ENCODE assay signal across 1 cellular context in the genomic region with DNA sequence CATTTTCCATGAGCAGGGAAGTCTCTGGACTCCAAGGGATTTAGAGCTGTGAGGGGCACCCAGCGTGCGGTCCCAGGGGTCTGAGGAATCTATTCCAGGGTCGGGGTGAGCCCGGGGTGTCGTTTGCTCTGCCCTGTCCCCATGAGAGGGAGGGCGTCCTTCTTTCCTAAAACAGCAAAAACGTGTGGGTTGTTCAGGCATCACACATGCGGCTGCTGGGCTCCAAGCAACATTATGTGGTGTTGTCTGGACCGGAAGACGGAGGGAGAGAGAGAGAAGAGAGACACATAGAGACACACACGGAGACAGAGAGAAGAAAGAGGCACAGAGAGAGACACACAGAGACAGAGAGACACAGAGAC.
TF ChIP-seq lines count a peak whose summit lies in the region.

No MANE protein-coding gene starts in this region.

TF ChIP-seq in HepG2, 621 proteins besides CTCF, POLR2A, EP300 and RAD21 (continued from another document):
- TF ChIP-seq, protein P1, sequence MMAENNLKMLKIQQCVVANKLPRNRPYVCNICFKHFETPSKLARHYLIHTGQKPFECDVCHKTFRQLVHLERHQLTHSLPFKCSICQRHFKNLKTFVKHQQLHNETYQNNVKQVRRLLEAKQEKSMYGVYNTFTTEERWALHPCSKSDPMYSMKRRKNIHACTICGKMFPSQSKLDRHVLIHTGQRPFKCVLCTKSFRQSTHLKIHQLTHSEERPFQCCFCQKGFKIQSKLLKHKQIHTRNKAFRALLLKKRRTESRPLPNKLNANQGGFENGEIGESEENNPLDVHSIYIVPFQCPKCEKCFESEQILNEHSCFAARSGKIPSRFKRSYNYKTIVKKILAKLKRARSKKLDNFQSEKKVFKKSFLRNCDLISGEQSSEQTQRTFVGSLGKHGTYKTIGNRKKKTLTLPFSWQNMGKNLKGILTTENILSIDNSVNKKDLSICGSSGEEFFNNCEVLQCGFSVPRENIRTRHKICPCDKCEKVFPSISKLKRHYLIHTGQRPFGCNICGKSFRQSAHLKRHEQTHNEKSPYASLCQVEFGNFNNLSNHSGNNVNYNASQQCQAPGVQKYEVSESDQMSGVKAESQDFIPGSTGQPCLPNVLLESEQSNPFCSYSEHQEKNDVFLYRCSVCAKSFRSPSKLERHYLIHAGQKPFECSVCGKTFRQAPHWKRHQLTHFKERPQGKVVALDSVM (CRISPR knock-in tag; IDR thresholded peaks at IDR 0.05), result peak; percentile 30; the same call in 1 of the 2 replicates
